In the genomic region with DNA sequence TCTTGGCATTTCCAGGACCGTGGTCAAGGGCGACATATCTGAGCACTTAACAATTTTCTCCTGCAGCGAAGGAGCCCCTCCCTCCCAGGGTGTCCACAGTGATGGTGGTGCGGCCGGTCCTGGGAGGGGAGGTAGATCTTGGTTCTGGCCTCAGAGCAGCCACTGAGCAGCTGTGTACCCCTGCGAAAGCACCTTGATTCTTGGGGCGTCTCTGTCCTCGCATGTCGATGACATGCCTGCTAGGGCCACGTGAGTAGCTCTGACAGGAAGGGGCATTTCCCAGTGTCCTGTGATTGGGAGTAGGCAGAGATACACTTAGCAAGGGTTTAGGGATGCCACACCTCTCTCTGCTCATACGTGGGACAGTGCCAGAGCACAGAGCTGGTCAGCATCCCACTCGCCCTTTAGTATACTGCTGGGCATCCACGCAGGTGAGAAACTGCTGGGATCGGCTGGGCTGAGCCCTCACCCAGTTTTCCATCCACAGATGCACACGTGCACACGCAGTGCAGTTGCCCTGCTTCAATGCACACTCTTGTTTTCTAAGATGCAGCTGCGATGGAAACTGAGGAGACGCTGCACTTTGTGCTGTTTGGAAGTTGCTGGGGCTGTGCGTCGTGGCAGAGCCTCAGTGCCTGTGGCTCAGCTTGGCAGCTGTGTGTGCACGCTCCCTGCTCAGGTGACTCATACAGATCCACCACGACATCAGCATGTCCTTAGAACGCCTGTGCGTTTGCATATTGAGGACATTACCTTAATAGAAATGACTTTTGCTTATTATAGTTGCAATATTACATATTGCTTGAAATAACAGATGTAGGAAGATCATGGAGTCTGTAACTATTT, we compare ENCODE assay signal across 1 cellular context.
TF ChIP-seq lines count a peak whose summit lies in the region.

No MANE protein-coding gene starts in this region.

TF ChIP-seq in HepG2, 621 proteins besides CTCF, POLR2A, EP300 and RAD21 (continued from another document):
- TF ChIP-seq, protein P1, sequence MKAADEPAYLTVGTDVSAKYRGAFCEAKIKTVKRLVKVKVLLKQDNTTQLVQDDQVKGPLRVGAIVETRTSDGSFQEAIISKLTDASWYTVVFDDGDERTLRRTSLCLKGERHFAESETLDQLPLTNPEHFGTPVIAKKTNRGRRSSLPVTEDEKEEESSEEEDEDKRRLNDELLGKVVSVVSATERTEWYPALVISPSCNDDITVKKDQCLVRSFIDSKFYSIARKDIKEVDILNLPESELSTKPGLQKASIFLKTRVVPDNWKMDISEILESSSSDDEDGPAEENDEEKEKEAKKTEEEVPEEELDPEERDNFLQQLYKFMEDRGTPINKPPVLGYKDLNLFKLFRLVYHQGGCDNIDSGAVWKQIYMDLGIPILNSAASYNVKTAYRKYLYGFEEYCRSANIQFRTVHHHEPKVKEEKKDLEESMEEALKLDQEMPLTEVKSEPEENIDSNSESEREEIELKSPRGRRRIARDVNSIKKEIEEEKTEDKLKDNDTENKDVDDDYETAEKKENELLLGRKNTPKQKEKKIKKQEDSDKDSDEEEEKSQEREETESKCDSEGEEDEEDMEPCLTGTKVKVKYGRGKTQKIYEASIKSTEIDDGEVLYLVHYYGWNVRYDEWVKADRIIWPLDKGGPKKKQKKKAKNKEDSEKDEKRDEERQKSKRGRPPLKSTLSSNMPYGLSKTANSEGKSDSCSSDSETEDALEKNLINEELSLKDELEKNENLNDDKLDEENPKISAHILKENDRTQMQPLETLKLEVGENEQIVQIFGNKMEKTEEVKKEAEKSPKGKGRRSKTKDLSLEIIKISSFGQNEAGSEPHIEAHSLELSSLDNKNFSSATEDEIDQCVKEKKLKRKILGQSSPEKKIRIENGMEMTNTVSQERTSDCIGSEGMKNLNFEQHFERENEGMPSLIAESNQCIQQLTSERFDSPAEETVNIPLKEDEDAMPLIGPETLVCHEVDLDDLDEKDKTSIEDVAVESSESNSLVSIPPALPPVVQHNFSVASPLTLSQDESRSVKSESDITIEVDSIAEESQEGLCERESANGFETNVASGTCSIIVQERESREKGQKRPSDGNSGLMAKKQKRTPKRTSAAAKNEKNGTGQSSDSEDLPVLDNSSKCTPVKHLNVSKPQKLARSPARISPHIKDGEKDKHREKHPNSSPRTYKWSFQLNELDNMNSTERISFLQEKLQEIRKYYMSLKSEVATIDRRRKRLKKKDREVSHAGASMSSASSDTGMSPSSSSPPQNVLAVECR (CRISPR knock-in tag; IDR thresholded peaks at IDR 0.05; ENCODE audit: borderline replicate concordance): no peak
- TF ChIP-seq NCOR1 (IDR thresholded peaks at IDR 0.05; ENCODE audit: borderline replicate concordance, low read length) (no peak), ZNF839 (CRISPR knock-in tag; IDR thresholded peaks at IDR 0.05; ENCODE audit: borderline replicate concordance) (no peak), SNAI1 (CRISPR knock-in tag; IDR thresholded peaks at IDR 0.05; ENCODE audit: borderline replicate concordance) (no peak), GATA4 (IDR thresholded peaks at IDR 0.05; ENCODE audit: borderline replicate concordance, low read depth) (no peak), ATF1 (CRISPR knock-in tag; IDR thresholded peaks at IDR 0.05) (no peak), ZNF33A (CRISPR knock-in tag; IDR thresholded peaks at IDR 0.05; ENCODE audit: borderline replicate concordance) (no peak), ZNF451 (CRISPR knock-in tag; IDR thresholded peaks at IDR 0.05) (no peak), ARHGAP35 (CRISPR knock-in tag; IDR thresholded peaks at IDR 0.05; ENCODE audit: borderline replicate concordance) (no peak), ZSCAN29 (CRISPR knock-in tag; conservative IDR thresholded peaks at IDR 0.05) (no peak), GATAD2A (CRISPR knock-in tag; IDR thresholded peaks at IDR 0.05) (no peak), DR1 (CRISPR knock-in tag; IDR thresholded peaks at IDR 0.05) (no peak), MTF1 (CRISPR knock-in tag; IDR thresholded peaks at IDR 0.05) (no peak)
- TF ChIP-seq, protein P2, sequence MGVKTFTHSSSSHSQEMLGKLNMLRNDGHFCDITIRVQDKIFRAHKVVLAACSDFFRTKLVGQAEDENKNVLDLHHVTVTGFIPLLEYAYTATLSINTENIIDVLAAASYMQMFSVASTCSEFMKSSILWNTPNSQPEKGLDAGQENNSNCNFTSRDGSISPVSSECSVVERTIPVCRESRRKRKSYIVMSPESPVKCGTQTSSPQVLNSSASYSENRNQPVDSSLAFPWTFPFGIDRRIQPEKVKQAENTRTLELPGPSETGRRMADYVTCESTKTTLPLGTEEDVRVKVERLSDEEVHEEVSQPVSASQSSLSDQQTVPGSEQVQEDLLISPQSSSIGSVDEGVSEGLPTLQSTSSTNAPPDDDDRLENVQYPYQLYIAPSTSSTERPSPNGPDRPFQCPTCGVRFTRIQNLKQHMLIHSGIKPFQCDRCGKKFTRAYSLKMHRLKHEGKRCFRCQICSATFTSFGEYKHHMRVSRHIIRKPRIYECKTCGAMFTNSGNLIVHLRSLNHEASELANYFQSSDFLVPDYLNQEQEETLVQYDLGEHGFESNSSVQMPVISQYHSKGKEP (CRISPR knock-in tag; IDR thresholded peaks at IDR 0.05): no peak
- TF ChIP-seq, protein P3, sequence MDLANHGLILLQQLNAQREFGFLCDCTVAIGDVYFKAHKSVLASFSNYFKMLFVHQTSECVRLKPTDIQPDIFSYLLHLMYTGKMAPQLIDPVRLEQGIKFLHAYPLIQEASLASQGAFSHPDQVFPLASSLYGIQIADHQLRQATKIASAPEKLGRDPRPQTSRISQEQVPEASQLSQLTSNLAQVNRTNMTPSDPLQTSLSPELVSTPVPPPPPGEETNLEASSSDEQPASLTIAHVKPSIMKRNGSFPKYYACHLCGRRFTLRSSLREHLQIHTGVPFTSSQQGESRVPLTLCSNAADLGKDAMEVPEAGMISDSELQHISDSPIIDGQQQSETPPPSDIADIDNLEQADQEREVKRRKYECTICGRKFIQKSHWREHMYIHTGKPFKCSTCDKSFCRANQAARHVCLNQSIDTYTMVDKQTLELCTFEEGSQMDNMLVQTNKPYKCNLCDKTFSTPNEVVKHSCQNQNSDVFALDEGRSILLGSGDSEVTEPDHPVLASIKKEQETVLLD (CRISPR knock-in tag; IDR thresholded peaks at IDR 0.05; ENCODE audit: low read depth): no peak
- TF ChIP-seq, protein P4, sequence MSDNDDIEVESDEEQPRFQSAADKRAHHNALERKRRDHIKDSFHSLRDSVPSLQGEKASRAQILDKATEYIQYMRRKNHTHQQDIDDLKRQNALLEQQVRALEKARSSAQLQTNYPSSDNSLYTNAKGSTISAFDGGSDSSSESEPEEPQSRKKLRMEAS (IDR thresholded peaks at IDR 0.05): no peak
